ENCODE assay signal across 8 cellular contexts in genomic region chr3:122793568-122794416, GRCh38. TPM values are rescaled to one million over a fixed set of nuclear protein-coding genes. Genes with fewer than 3 reads are reported as not detected.
DNase-seq lines count a peak whose midpoint lies in the region; ATAC-seq and TF ChIP-seq lines count a peak whose summit lies in the region.

Gene HSPBAP1, minus strand, starts transcription at chr3:122793831. Its CDS starts 151 bp downstream, at chr3:122793680.

- peak within 1 kb of the TSS; percentile 95 for H3K27ac ChIP-seq in lower lobe of right lung

- ATAC-seq in HG03354 (IDR thresholded peaks at IDR 0.05; ENCODE audit: poor library complexity, severe bottlenecking, unreplicated experiment) (peak; percentile 71), lower lobe of right lung (peak; percentile 85)

- intact Hi-C loops in lower lobe of right lung (cut with DNase I), result no loop called here

- peaks cover 5% of the 10 kb centered on the region for H3K36me3 ChIP-seq in lower lobe of right lung

- peak; percentile 83 for DNase-seq in activated CD4-positive, CD25-positive, alpha-beta regulatory T cell treated with anti-CD3 and anti-CD28 coated beads, Interleukin-2, amount 50 U/mL, for 16 hours (ENCODE audit: low read depth, low spot score)
- no peak for DNase-seq in activated CD4-positive, CD25-positive, alpha-beta regulatory T cell (lab: John Stamatoyannopoulos, UW)
- peak; percentile 82 for DNase-seq in activated CD4-positive, alpha-beta T cell treated with anti-CD3 and anti-CD28 coated beads for 1 hour
- DNase-seq in dermis blood vessel endothelial cell (peak; percentile 94), lower lobe of right lung (peak; percentile 97), SHP77 treated with DMSO at 0.1 percent for 48 hours (lab: John Stamatoyannopoulos, UW) (no peak)
- peak; percentile 77 for DNase-seq in stimulated activated CD4-positive, alpha-beta T cell treated with anti-CD3 and anti-CD28 coated beads, TNF-alpha, amount 100 ng/mL, for 4 hours (ENCODE audit: low read depth in 3 of 3)

- H3K4me1 ChIP-seq in lower lobe of right lung, result peaks cover 48% of the 10 kb centered on the region

- no peaks in the 10 kb centered on the region for H3K27me3 ChIP-seq in lower lobe of right lung (ENCODE audit: low read depth)

- H3K9me3 ChIP-seq in lower lobe of right lung, result no peaks in the 10 kb centered on the region

- no peak for TF ChIP-seq CTCF in lower lobe of right lung (IDR thresholded peaks at IDR 0.05)

- peak within 1 kb of the TSS; percentile 82 for H3K4me3 ChIP-seq in lower lobe of right lung

RNA-seq across cellular contexts. Expression of gene HSPBAP1, which starts in this region (rescaled TPM):
- total RNA-seq in dermis blood vessel endothelial cell (6.3 and 13.4 TPM in 2 replicates), lower lobe of right lung (15.4 TPM)

Comparison
In these comparisons a context has a peak if more than half of its experiments do, and no peak if none do; other contexts are left out.
1. DNase-seq: peak in activated CD4-positive, CD25-positive, alpha-beta regulatory T cell treated with anti-CD3 and anti-CD28 coated beads, Interleukin-2, amount 50 U/mL, for 16 hours (single experiment), activated CD4-positive, alpha-beta T cell treated with anti-CD3 and anti-CD28 coated beads for 1 hour (single experiment), dermis blood vessel endothelial cell (single experiment), lower lobe of right lung (single experiment) and stimulated activated CD4-positive, alpha-beta T cell treated with anti-CD3 and anti-CD28 coated beads, TNF-alpha, amount 100 ng/mL, for 4 hours (3 of 3); none in activated CD4-positive, CD25-positive, alpha-beta regulatory T cell (0 of 4) and SHP77 treated with DMSO at 0.1 percent for 48 hours (single experiment).